ENCODE assay signal across 1 cellular context in genomic region chr5:126354012-126354856, GRCh38.
TF ChIP-seq lines count a peak whose summit lies in the region.

No MANE protein-coding gene starts in this region.

TF ChIP-seq in HepG2, 621 proteins besides CTCF, POLR2A, EP300 and RAD21 (continued from another document):
- TF ChIP-seq TFDP1 (CRISPR knock-in tag; IDR thresholded peaks at IDR 0.05; ENCODE audit: borderline replicate concordance) (no peak), FOXA3 (CRISPR knock-in tag; IDR thresholded peaks at IDR 0.05) (0 out of 2 replicates have a peak, but pooled peaks have one; percentile 26), SNAI1 (CRISPR knock-in tag; IDR thresholded peaks at IDR 0.05; ENCODE audit: borderline replicate concordance) (no peak), SMC3 (IDR thresholded peaks at IDR 0.05; ENCODE audit: low read length) (peak; percentile 88), ZNF10 (CRISPR knock-in tag; IDR thresholded peaks at IDR 0.05; ENCODE audit: borderline replicate concordance, low read depth) (no peak), SP1 (IDR thresholded peaks at IDR 0.05) (no peak), SP1 (CRISPR knock-in tag; IDR thresholded peaks at IDR 0.05) (no peak), AHDC1 (CRISPR knock-in tag; IDR thresholded peaks at IDR 0.05; ENCODE audit: borderline replicate concordance) (no peak), TFAP4 (IDR thresholded peaks at IDR 0.05; ENCODE audit: borderline replicate concordance, low read depth) (no peak), ZBTB8A (CRISPR knock-in tag; IDR thresholded peaks at IDR 0.05; ENCODE audit: borderline replicate concordance, low read depth) (no peak), ZBTB42 (CRISPR knock-in tag; IDR thresholded peaks at IDR 0.05) (no peak), ZNF776 (CRISPR knock-in tag; IDR thresholded peaks at IDR 0.05) (no peak), SRF (IDR thresholded peaks at IDR 0.05; ENCODE audit: low read depth, low read length) (peak; percentile 43; the same call in 1 of the 2 replicates), PHF20 (CRISPR knock-in tag; IDR thresholded peaks at IDR 0.05) (no peak), ZSCAN9 (CRISPR knock-in tag; IDR thresholded peaks at IDR 0.05; ENCODE audit: borderline replicate concordance) (peak; percentile 31; the same call in 1 of the 2 replicates), BRCA1 (CRISPR knock-in tag; IDR thresholded peaks at IDR 0.05) (no peak), MEIS2 (CRISPR knock-in tag; IDR thresholded peaks at IDR 0.05) (no peak), KLF16 (CRISPR knock-in tag; IDR thresholded peaks at IDR 0.05) (0 out of 4 replicates have a peak, but pooled peaks of 1 of the 2 experiments have one; percentile 32), SIN3B (IDR thresholded peaks at IDR 0.05; ENCODE audit: low read length) (no peak), JDP2 (CRISPR knock-in tag; IDR thresholded peaks at IDR 0.05; ENCODE audit: borderline replicate concordance) (no peak), ZNF274 (CRISPR knock-in tag; IDR thresholded peaks at IDR 0.05) (no peak)
